ENCODE assay signal across 8 cellular contexts in the genomic region with DNA sequence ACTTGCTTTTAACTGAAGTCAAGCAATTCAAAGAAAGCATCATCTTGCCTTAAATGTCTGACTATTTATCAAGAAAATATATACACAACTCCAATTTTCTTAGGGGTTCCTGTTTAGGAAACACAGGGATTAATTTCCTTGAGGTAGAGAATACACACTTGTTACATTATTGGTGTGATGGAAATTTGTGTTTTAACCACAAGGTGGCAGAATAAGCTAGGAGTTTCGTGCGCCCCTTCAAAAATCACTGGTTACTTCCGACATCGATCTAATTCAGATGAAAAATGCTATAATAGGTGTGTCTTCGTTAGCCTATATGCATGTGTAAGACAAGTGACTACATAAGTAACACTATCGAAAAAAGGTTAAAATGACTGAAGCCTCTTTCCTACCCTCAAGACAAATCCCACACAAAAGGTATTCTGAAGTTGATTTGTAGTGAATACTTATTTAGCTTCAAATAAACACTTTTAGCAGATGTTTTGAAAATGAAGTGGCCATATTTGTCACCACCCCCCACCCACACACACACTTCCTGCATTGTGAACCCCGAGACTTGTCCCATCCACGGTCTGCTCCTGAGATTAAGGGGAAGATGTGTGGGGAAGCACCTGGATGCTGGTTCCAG.
DNase-seq lines count a peak whose midpoint lies in the region; ATAC-seq and TF ChIP-seq lines count a peak whose summit lies in the region.

No MANE protein-coding gene starts in this region.

- no peaks in the 10 kb centered on the region for H3K9me3 ChIP-seq in right atrium auricular region

- peak; percentile 29 to 76 for TF ChIP-seq CTCF in right atrium auricular region (IDR thresholded peaks at IDR 0.05)

- H3K4me3 ChIP-seq in right atrium auricular region, result no peak overlapping the region

- no peaks in the 10 kb centered on the region for H3K36me3 ChIP-seq in right atrium auricular region

- ATAC-seq in Right ventricle myocardium inferior, result no peak
- ATAC-seq in HG02981 (IDR thresholded peaks at IDR 0.05; ENCODE audit: unreplicated experiment), result peak; percentile 85
- ATAC-seq in stimulated activated naive CD8-positive, alpha-beta T cell treated with anti-CD3 and anti-CD28 coated beads, Interleukin-15, Interleukin-2, amounts not matched to agents 100 U/mL and 50 U/mL, for 24 hours, result no peak

- intact Hi-C loops in Right ventricle myocardium inferior (cut with DNase I), result loop anchor here (2.0 kb wide), 1 partner anchor 1167 kb away; no protein-coding TSS in a partner anchor

- no peaks in the 10 kb centered on the region for H3K27me3 ChIP-seq in right atrium auricular region

- no peak overlapping the region for H3K27ac ChIP-seq in right atrium auricular region

- no peaks in the 10 kb centered on the region for H3K4me1 ChIP-seq in right atrium auricular region

- DNase-seq in right atrium auricular region (ENCODE audit: low spot score), result no peak
- no peak for DNase-seq in Right ventricle myocardium inferior (ENCODE audit: missing footprints)
- DNase-seq in NCI-H748 (lab: John Stamatoyannopoulos, UW; ENCODE audit: unreplicated experiment), result peak; percentile 57
- DNase-seq in cerebellum (ENCODE audit: low spot score), result peak; percentile 4
- DNase-seq in middle frontal gyrus (ENCODE audit: extremely low spot score, low spot score), result peak; percentile 62
- DNase-seq in stimulated activated naive CD8-positive, alpha-beta T cell treated with anti-CD3 and anti-CD28 coated beads, Interleukin-15, Interleukin-2, amounts not matched to agents 100 U/mL and 50 U/mL, for 24 hours, result no peak
- no peak for DNase-seq in ecto neural progenitor cell (ENCODE audit: low spot score)

Comparison
In these comparisons a context has a peak if more than half of its experiments do, and no peak if none do; other contexts are left out.
1. DNase-seq: peak in NCI-H748 (single experiment), cerebellum (single experiment) and middle frontal gyrus (single experiment); none in right atrium auricular region (single experiment), Right ventricle myocardium inferior (single experiment), stimulated activated naive CD8-positive, alpha-beta T cell treated with anti-CD3 and anti-CD28 coated beads, Interleukin-15, Interleukin-2, amounts not matched to agents 100 U/mL and 50 U/mL, for 24 hours (single experiment) and ecto neural progenitor cell (single experiment).